Comparison of ENCODE assay signal across 24 cellular contexts in genomic region chr6:158987657-158988056, GRCh38. TPM values are rescaled to one million over a fixed set of nuclear protein-coding genes. Genes with fewer than 3 reads are reported as not detected.
"Had no signal": no experiment of that assay in that cellular context is flagged by ENCODE, and none has a peak within 500 bp of the region (broad histone marks: within the 10 kb centered on the region; RNA-seq: fewer than 3 reads in every experiment).

No MANE protein-coding gene starts in this region.

- ATAC-seq: K562 had no signal

- DNase-seq: Kasumi-1, MM.1S, NCI-H1092 treated with DMSO at 0.1 percent for 48 hours, NCI-H1436, NCI-H187, NCI-H2029, NCI-H2081 treated with DMSO at 0.1 percent for 48 hours, NCI-H2171, NCI-H226, NCI-H446, NCI-H510A, NCI-H524 treated with DMSO at 0.1 percent for 48 hours, NCI-H69, NCI-H774, Right ventricle myocardium superior, RPMI8226, SIG-M5 had no signal

- H3K4me1 ChIP-seq: SJSA1 had no signal

- H3K27ac ChIP-seq: HL-60, KMS-11, SJSA1 had no signal

- H3K9ac ChIP-seq: KMS-11 had no signal

- H3K27me3 ChIP-seq: SJSA1 had no signal

- H3K4me3 Mint-ChIP-seq: IgD-negative memory B cell had no signal

- H3K4me2 ChIP-seq: KMS-11 had no signal

- H3K9me3 ChIP-seq: SJSA1 had no signal

- FAIRE-seq: HTR-8/SVneo, K562, RCC 7860 had no signal

- H3K27ac Mint-ChIP-seq: IgD-negative memory B cell had no signal

- H3K4me3 ChIP-seq: K562, SJSA1 had no signal

- H3K27me3 Mint-ChIP-seq: IgD-negative memory B cell had no signal

- H3K36me3 ChIP-seq: SJSA1 had no signal

RNA-seq across cellular contexts. Expression of gene TAGAP, which starts 57.1 kb away (rescaled TPM):
- polyA plus RNA-seq: K562 had no signal
